ENCODE assay signal across 12 cellular contexts in the genomic region with DNA sequence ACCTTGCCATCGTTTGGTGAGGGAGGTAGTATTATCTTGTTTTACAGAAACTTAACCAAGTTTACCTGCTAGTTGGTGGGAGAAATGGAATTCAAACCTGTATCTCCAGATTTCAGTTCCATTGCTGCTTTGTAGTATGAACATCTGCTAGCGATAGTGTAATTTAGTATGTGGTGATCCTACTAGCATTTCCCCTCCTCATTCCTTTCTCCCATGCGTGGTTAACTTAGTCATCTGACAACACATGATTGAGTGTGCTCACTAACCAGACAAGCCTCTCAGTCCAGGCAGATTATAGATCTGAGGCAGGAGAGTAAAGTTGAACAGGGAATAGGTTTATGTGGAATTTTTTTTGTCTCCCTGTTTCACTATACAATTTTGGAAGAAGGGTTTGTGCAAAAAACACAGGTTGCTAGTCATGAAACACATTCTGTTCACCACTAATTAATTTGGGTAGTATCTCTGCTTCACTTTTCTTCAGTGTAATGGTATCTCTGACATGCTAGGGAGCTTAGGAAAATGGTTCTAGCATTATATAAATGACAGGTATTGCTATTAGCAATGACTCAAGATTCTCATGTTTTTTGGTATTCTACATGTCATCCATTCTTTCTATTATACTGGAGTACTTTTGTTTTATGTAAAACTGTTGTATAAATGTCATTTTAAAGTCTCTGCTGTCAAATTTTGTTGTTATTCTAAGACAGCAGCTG. TPM values are rescaled to one million over a fixed set of nuclear protein-coding genes. Genes with fewer than 3 reads are reported as not detected.
A peak's percentile ranks its signal among the peaks of the same experiment; 100 is the strongest.
DNase-seq lines count a peak whose midpoint lies in the region; ATAC-seq and TF ChIP-seq lines count a peak whose summit lies in the region.
"Had no signal": no experiment of that assay in that cellular context is flagged by ENCODE, and none has a peak within 500 bp of the region (broad histone marks: within the 10 kb centered on the region; RNA-seq: fewer than 3 reads in every experiment).

No MANE protein-coding gene starts in this region.

- H3K36me3 ChIP-seq in kidney epithelial cell (ENCODE audit: control insufficient read depth, insufficient read depth, low read length): no peaks in the 10 kb centered on the region
- H3K36me3 ChIP-seq: HAP-1, left ventricle myocardium inferior had no signal

- peak overlapping the region; percentile 76 for H3K27ac Mint-ChIP-seq in activated T-helper 2 cell treated with anti-CD3 and anti-CD28 coated beads, Interferon-gamma antibody, Interleukin-2, Interleukin-4, amounts not matched to agents 10 μg/mL and 5 μg/mL and 100 μg/mL, durations not matched to agents 14 hours and 24 hours and 36 hours
- no peak overlapping the region for H3K27ac Mint-ChIP-seq in stimulated activated memory B cell treated with anti-CD40 and anti-IgM and Interleukin-4, amounts not matched to agents 10 μg/mL and 1 μg/mL and 100 μg/mL, for 72 hours
- H3K27ac Mint-ChIP-seq: activated T-cell treated with anti-CD3 and anti-CD28 coated beads, Interleukin-2, amount 50 U/mL, for 72 hours had no signal

- ATAC-seq in stimulated activated memory B cell treated with anti-CD40 and anti-IgM and Interleukin-4, amounts not matched to agents 10 μg/mL and 1 μg/mL and 100 μg/mL, for 72 hours: no peak
- no peak for ATAC-seq in HG02642 (IDR thresholded peaks at IDR 0.05; ENCODE audit: poor library complexity, unreplicated experiment)

- H3K9me3 Mint-ChIP-seq in activated T-helper 2 cell treated with anti-CD3 and anti-CD28 coated beads, Interferon-gamma antibody, Interleukin-2, Interleukin-4, amounts not matched to agents 10 μg/mL and 5 μg/mL and 100 μg/mL, durations not matched to agents 14 hours and 24 hours and 36 hours: no peaks in the 10 kb centered on the region
- H3K9me3 Mint-ChIP-seq in stimulated activated memory B cell treated with anti-CD40 and anti-IgM and Interleukin-4, amounts not matched to agents 10 μg/mL and 1 μg/mL and 100 μg/mL, for 72 hours: no peaks in the 10 kb centered on the region
- H3K9me3 Mint-ChIP-seq: activated T-cell treated with anti-CD3 and anti-CD28 coated beads, Interleukin-2, amount 50 U/mL, for 72 hours had no signal

- TF ChIP-seq CTCF in kidney epithelial cell (IDR thresholded peaks at IDR 0.05; ENCODE audit: insufficient read depth, low read length, poor library complexity, severe bottlenecking): no peak

- H3K4me3 Mint-ChIP-seq in activated T-helper 2 cell treated with anti-CD3 and anti-CD28 coated beads, Interferon-gamma antibody, Interleukin-2, Interleukin-4, amounts not matched to agents 10 μg/mL and 5 μg/mL and 100 μg/mL, durations not matched to agents 14 hours and 24 hours and 36 hours (ENCODE audit: low read depth): no peak overlapping the region
- no peak overlapping the region for H3K4me3 Mint-ChIP-seq in stimulated activated memory B cell treated with anti-CD40 and anti-IgM and Interleukin-4, amounts not matched to agents 10 μg/mL and 1 μg/mL and 100 μg/mL, for 72 hours
- H3K4me3 Mint-ChIP-seq: activated T-cell treated with anti-CD3 and anti-CD28 coated beads, Interleukin-2, amount 50 U/mL, for 72 hours had no signal

- peaks cover 36% of the 10 kb centered on the region for H3K36me3 Mint-ChIP-seq in activated T-helper 2 cell treated with anti-CD3 and anti-CD28 coated beads, Interferon-gamma antibody, Interleukin-2, Interleukin-4, amounts not matched to agents 10 μg/mL and 5 μg/mL and 100 μg/mL, durations not matched to agents 14 hours and 24 hours and 36 hours (ENCODE audit: low read depth)
- H3K36me3 Mint-ChIP-seq in stimulated activated memory B cell treated with anti-CD40 and anti-IgM and Interleukin-4, amounts not matched to agents 10 μg/mL and 1 μg/mL and 100 μg/mL, for 72 hours: peaks cover 9% of the 10 kb centered on the region

- H3K27me3 ChIP-seq in kidney epithelial cell (ENCODE audit: control insufficient read depth, insufficient read depth, low read length): no peaks in the 10 kb centered on the region

- DNase-seq in A172 (ENCODE audit: low spot score): peak; percentile 86
- DNase-seq in H4 (ENCODE audit: low spot score): peak; percentile 65
- DNase-seq in activated T-helper 2 cell treated with anti-CD3 and anti-CD28 coated beads, Interferon-gamma antibody, Interleukin-2, Interleukin-4, amounts not matched to agents 10 μg/mL and 5 μg/mL and 100 μg/mL, durations not matched to agents 14 hours and 24 hours and 36 hours (ENCODE audit: low spot score): no peak
- peak; percentile 76 for DNase-seq in kidney epithelial cell (ENCODE audit: low read depth)
- DNase-seq in stimulated activated CD4-positive, alpha-beta T cell treated with anti-CD3 and anti-CD28 coated beads, Interleukin-15, amount 100 ng/mL, for 24 hours: no peak
- no peak for DNase-seq in cerebellar cortex (ENCODE audit: low spot score)
- DNase-seq: activated T-cell treated with anti-CD3 and anti-CD28 coated beads, Interleukin-2, amount 50 U/mL, for 72 hours; DMS153; left ventricle myocardium inferior had no signal

- intact Hi-C loops in activated T-helper 2 cell treated with anti-CD3 and anti-CD28 coated beads, Interferon-gamma antibody, Interleukin-2, Interleukin-4, amounts not matched to agents 10 μg/mL and 5 μg/mL and 100 μg/mL, durations not matched to agents 14 hours and 24 hours and 36 hours (cut with micrococcal nuclease): no loop called here

- H3K4me3 ChIP-seq in kidney epithelial cell (ENCODE audit: low read depth, low read length): no peak overlapping the region
- H3K4me3 ChIP-seq: HAP-1, left ventricle myocardium inferior had no signal

- peaks cover 52% of the 10 kb centered on the region for H3K4me1 Mint-ChIP-seq in activated T-helper 2 cell treated with anti-CD3 and anti-CD28 coated beads, Interferon-gamma antibody, Interleukin-2, Interleukin-4, amounts not matched to agents 10 μg/mL and 5 μg/mL and 100 μg/mL, durations not matched to agents 14 hours and 24 hours and 36 hours (ENCODE audit: low read depth)
- H3K4me1 Mint-ChIP-seq in stimulated activated memory B cell treated with anti-CD40 and anti-IgM and Interleukin-4, amounts not matched to agents 10 μg/mL and 1 μg/mL and 100 μg/mL, for 72 hours: peaks cover 62% of the 10 kb centered on the region

- no peaks in the 10 kb centered on the region for H3K27me3 Mint-ChIP-seq in activated T-helper 2 cell treated with anti-CD3 and anti-CD28 coated beads, Interferon-gamma antibody, Interleukin-2, Interleukin-4, amounts not matched to agents 10 μg/mL and 5 μg/mL and 100 μg/mL, durations not matched to agents 14 hours and 24 hours and 36 hours (ENCODE audit: low read depth)
- H3K27me3 Mint-ChIP-seq in stimulated activated memory B cell treated with anti-CD40 and anti-IgM and Interleukin-4, amounts not matched to agents 10 μg/mL and 1 μg/mL and 100 μg/mL, for 72 hours: no peaks in the 10 kb centered on the region

RNA-seq across cellular contexts. Expression of a gene that starts 21.7 kb away (rescaled TPM):
- 31.1 and 41.3 TPM in 2 replicates for total RNA-seq in A172 (2014; rRNA removed; shearing (Covaris generic))
- total RNA-seq in H4 (2014; rRNA removed; shearing (Covaris generic)): 43.2 and 64.8 TPM in 2 replicates
- 527 and 540 TPM in 2 replicates for total RNA-seq in activated T-helper 2 cell treated with anti-CD3 and anti-CD28 coated beads, Interferon-gamma antibody, Interleukin-2, Interleukin-4, amounts not matched to agents 10 μg/mL and 5 μg/mL and 100 μg/mL, durations not matched to agents 14 hours and 24 hours and 36 hours
- total RNA-seq in kidney epithelial cell: 29.7 and 82.2 TPM in 2 replicates

Comparison
In these comparisons a context has a peak if more than half of its experiments do, and no peak if none do; other contexts are left out.
1. DNase-seq: peak in A172 (single experiment), H4 (single experiment) and kidney epithelial cell (single experiment); none in activated T-helper 2 cell treated with anti-CD3 and anti-CD28 coated beads, Interferon-gamma antibody, Interleukin-2, Interleukin-4, amounts not matched to agents 10 μg/mL and 5 μg/mL and 100 μg/mL, durations not matched to agents 14 hours and 24 hours and 36 hours (single experiment), stimulated activated CD4-positive, alpha-beta T cell treated with anti-CD3 and anti-CD28 coated beads, Interleukin-15, amount 100 ng/mL, for 24 hours (single experiment) and cerebellar cortex (single experiment).